1 cellular context compared by ENCODE assay signal in the genomic region with DNA sequence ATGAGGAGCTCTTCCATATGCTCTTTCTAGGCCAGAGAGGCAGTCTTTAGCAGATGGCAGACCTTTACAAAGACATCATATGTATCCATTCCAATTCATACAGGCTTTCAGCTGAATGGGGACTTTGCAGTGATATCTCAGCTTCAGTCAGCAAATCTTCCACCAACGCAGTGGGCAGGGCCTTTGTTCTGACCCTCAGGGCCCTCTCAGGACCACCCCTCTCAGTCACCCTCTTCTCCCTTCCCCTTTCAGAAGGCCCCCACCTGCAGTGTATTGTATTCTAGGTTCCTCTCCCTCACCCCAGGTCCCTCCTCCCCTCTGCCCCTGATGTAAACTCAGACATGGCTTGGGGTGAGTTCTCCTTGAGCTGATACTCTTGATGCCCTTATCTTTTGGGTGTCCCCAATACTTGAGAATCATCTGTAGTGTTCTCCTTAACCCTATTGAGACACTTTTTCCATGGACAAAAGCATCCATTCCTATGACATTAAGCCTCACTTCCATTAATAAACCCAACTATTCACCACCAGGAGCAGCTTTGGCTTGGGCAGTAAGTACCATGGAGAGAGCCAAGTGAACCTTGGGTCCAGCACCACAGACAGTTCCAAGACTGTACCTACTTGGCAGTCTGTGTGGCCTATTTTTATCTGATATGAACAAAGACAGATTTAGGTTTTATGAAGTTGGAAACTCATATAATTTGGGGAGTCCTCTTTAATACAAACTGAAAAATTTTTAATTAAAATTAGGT.
A peak's percentile ranks its signal among the peaks of the same experiment; 100 is the strongest.
TF ChIP-seq lines count a peak whose summit lies in the region.

No MANE protein-coding gene starts in this region.

TF ChIP-seq in WTC11, 78 proteins besides CTCF, POLR2A, EP300 and RAD21 (continued from another document and continues in another):
- TF ChIP-seq, protein P1, sequence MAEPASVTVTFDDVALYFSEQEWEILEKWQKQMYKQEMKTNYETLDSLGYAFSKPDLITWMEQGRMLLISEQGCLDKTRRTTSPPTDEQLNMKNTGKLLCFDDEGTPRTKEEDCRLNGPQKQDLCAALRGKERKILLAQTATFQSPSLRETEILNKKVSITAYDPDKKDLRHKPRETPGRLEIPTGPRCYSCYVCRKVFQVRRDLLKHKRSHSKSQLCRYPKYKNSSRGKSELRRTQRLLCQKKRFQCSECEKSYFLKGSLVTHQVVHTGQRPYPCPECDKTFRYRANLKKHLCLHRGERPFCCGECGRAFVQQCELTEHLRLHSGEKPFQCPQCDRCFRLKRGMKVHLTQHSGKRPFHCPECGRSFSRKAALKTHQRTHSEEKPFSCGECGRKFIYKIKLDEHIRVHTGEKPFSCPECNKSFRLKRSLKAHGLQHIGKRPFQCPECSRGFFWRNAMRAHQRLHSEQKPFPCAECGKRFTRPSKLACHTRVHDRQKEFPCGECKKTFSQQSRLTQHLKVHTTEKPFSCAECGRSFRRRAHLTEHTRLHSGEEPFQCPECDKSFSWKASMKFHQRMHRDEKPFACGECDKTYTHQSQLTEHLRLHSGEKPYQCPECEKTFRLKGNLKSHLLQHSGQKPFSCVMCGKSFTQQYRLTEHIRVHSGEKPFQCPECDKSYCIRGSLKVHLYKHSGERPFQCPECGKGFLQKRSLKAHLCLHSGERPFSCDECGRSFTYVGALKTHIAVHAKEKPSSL (CRISPR knock-in tag; conservative IDR thresholded peaks at IDR 0.05): no peak
- peak; percentile 91; the same call in 1 of the 2 replicates for TF ChIP-seq TCF7 (CRISPR knock-in tag; IDR thresholded peaks at IDR 0.05; ENCODE audit: low read depth)
- TF ChIP-seq, protein P2, sequence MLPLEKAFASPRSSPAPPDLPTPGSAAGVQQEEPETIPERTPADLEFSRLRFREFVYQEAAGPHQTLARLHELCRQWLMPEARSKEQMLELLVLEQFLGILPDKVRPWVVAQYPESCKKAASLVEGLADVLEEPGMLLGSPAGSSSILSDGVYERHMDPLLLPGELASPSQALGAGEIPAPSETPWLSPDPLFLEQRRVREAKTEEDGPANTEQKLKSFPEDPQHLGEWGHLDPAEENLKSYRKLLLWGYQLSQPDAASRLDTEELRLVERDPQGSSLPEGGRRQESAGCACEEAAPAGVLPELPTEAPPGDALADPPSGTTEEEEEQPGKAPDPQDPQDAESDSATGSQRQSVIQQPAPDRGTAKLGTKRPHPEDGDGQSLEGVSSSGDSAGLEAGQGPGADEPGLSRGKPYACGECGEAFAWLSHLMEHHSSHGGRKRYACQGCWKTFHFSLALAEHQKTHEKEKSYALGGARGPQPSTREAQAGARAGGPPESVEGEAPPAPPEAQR (CRISPR knock-in tag; IDR thresholded peaks at IDR 0.05): 0 out of 2 replicates have a peak, but pooled peaks have one; percentile 65
- TF ChIP-seq IRF2 (CRISPR knock-in tag; IDR thresholded peaks at IDR 0.05; ENCODE audit: borderline replicate concordance, low read depth): peak; percentile 79; the same call in 1 of the 2 replicates
- 0 out of 2 replicates have a peak, but pooled peaks have one; percentile 54 for TF ChIP-seq CBFB (CRISPR knock-in tag; IDR thresholded peaks at IDR 0.05; ENCODE audit: low read depth)
- TF ChIP-seq ZNF219 (CRISPR knock-in tag; IDR thresholded peaks at IDR 0.05; ENCODE audit: borderline replicate concordance): peak; percentile 98
- TF ChIP-seq, protein P3, sequence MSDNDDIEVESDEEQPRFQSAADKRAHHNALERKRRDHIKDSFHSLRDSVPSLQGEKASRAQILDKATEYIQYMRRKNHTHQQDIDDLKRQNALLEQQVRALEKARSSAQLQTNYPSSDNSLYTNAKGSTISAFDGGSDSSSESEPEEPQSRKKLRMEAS (CRISPR knock-in tag; IDR thresholded peaks at IDR 0.05): peak; percentile 44; the same call in 1 of the 2 replicates
- TF ChIP-seq, protein P4, sequence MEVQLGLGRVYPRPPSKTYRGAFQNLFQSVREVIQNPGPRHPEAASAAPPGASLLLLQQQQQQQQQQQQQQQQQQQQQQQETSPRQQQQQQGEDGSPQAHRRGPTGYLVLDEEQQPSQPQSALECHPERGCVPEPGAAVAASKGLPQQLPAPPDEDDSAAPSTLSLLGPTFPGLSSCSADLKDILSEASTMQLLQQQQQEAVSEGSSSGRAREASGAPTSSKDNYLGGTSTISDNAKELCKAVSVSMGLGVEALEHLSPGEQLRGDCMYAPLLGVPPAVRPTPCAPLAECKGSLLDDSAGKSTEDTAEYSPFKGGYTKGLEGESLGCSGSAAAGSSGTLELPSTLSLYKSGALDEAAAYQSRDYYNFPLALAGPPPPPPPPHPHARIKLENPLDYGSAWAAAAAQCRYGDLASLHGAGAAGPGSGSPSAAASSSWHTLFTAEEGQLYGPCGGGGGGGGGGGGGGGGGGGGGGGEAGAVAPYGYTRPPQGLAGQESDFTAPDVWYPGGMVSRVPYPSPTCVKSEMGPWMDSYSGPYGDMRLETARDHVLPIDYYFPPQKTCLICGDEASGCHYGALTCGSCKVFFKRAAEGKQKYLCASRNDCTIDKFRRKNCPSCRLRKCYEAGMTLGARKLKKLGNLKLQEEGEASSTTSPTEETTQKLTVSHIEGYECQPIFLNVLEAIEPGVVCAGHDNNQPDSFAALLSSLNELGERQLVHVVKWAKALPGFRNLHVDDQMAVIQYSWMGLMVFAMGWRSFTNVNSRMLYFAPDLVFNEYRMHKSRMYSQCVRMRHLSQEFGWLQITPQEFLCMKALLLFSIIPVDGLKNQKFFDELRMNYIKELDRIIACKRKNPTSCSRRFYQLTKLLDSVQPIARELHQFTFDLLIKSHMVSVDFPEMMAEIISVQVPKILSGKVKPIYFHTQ (CRISPR knock-in tag; IDR thresholded peaks at IDR 0.05): no peak
- peak; percentile 98 for TF ChIP-seq TEAD4 (CRISPR knock-in tag; IDR thresholded peaks at IDR 0.05)
- TF ChIP-seq, protein P5, sequence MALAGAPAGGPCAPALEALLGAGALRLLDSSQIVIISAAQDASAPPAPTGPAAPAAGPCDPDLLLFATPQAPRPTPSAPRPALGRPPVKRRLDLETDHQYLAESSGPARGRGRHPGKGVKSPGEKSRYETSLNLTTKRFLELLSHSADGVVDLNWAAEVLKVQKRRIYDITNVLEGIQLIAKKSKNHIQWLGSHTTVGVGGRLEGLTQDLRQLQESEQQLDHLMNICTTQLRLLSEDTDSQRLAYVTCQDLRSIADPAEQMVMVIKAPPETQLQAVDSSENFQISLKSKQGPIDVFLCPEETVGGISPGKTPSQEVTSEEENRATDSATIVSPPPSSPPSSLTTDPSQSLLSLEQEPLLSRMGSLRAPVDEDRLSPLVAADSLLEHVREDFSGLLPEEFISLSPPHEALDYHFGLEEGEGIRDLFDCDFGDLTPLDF (CRISPR knock-in tag; IDR thresholded peaks at IDR 0.05): peak; percentile 93
- peak; percentile 63; the same call in 1 of the 2 replicates for TF ChIP-seq ZNF396 (CRISPR knock-in tag; IDR thresholded peaks at IDR 0.05; ENCODE audit: borderline replicate concordance)
- TF ChIP-seq, protein P6, sequence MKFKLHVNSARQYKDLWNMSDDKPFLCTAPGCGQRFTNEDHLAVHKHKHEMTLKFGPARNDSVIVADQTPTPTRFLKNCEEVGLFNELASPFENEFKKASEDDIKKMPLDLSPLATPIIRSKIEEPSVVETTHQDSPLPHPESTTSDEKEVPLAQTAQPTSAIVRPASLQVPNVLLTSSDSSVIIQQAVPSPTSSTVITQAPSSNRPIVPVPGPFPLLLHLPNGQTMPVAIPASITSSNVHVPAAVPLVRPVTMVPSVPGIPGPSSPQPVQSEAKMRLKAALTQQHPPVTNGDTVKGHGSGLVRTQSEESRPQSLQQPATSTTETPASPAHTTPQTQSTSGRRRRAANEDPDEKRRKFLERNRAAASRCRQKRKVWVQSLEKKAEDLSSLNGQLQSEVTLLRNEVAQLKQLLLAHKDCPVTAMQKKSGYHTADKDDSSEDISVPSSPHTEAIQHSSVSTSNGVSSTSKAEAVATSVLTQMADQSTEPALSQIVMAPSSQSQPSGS (CRISPR knock-in tag; IDR thresholded peaks at IDR 0.05; ENCODE audit: borderline replicate concordance, low read depth): peak; percentile 60; the same call in 1 of the 2 replicates
- TF ChIP-seq, protein P7, sequence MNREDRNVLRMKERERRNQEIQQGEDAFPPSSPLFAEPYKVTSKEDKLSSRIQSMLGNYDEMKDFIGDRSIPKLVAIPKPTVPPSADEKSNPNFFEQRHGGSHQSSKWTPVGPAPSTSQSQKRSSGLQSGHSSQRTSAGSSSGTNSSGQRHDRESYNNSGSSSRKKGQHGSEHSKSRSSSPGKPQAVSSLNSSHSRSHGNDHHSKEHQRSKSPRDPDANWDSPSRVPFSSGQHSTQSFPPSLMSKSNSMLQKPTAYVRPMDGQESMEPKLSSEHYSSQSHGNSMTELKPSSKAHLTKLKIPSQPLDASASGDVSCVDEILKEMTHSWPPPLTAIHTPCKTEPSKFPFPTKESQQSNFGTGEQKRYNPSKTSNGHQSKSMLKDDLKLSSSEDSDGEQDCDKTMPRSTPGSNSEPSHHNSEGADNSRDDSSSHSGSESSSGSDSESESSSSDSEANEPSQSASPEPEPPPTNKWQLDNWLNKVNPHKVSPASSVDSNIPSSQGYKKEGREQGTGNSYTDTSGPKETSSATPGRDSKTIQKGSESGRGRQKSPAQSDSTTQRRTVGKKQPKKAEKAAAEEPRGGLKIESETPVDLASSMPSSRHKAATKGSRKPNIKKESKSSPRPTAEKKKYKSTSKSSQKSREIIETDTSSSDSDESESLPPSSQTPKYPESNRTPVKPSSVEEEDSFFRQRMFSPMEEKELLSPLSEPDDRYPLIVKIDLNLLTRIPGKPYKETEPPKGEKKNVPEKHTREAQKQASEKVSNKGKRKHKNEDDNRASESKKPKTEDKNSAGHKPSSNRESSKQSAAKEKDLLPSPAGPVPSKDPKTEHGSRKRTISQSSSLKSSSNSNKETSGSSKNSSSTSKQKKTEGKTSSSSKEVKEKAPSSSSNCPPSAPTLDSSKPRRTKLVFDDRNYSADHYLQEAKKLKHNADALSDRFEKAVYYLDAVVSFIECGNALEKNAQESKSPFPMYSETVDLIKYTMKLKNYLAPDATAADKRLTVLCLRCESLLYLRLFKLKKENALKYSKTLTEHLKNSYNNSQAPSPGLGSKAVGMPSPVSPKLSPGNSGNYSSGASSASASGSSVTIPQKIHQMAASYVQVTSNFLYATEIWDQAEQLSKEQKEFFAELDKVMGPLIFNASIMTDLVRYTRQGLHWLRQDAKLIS (CRISPR knock-in tag; IDR thresholded peaks at IDR 0.05; ENCODE audit: borderline replicate concordance): peak; percentile 79; the same call in 1 of the 2 replicates
- TF ChIP-seq NR1H2 (CRISPR knock-in tag; IDR thresholded peaks at IDR 0.05): peak; percentile 94
- TF ChIP-seq, protein P8, sequence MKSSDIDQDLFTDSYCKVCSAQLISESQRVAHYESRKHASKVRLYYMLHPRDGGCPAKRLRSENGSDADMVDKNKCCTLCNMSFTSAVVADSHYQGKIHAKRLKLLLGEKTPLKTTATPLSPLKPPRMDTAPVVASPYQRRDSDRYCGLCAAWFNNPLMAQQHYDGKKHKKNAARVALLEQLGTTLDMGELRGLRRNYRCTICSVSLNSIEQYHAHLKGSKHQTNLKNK (CRISPR knock-in tag; IDR thresholded peaks at IDR 0.05): no peak
- TF ChIP-seq, protein P9, sequence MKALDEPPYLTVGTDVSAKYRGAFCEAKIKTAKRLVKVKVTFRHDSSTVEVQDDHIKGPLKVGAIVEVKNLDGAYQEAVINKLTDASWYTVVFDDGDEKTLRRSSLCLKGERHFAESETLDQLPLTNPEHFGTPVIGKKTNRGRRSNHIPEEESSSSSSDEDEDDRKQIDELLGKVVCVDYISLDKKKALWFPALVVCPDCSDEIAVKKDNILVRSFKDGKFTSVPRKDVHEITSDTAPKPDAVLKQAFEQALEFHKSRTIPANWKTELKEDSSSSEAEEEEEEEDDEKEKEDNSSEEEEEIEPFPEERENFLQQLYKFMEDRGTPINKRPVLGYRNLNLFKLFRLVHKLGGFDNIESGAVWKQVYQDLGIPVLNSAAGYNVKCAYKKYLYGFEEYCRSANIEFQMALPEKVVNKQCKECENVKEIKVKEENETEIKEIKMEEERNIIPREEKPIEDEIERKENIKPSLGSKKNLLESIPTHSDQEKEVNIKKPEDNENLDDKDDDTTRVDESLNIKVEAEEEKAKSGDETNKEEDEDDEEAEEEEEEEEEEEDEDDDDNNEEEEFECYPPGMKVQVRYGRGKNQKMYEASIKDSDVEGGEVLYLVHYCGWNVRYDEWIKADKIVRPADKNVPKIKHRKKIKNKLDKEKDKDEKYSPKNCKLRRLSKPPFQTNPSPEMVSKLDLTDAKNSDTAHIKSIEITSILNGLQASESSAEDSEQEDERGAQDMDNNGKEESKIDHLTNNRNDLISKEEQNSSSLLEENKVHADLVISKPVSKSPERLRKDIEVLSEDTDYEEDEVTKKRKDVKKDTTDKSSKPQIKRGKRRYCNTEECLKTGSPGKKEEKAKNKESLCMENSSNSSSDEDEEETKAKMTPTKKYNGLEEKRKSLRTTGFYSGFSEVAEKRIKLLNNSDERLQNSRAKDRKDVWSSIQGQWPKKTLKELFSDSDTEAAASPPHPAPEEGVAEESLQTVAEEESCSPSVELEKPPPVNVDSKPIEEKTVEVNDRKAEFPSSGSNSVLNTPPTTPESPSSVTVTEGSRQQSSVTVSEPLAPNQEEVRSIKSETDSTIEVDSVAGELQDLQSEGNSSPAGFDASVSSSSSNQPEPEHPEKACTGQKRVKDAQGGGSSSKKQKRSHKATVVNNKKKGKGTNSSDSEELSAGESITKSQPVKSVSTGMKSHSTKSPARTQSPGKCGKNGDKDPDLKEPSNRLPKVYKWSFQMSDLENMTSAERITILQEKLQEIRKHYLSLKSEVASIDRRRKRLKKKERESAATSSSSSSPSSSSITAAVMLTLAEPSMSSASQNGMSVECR (CRISPR knock-in tag; IDR thresholded peaks at IDR 0.05; ENCODE audit: borderline replicate concordance): peak; percentile 98
- TF ChIP-seq FOXJ3 (CRISPR knock-in tag; IDR thresholded peaks at IDR 0.05; ENCODE audit: borderline replicate concordance): 0 out of 2 replicates have a peak, but pooled peaks have one; percentile 78
- TF ChIP-seq ZNF671 (CRISPR knock-in tag; IDR thresholded peaks at IDR 0.05): no peak
- TF ChIP-seq RORB (CRISPR knock-in tag; IDR thresholded peaks at IDR 0.05): no peak
- no peak for TF ChIP-seq JAZF1 (CRISPR knock-in tag; IDR thresholded peaks at IDR 0.05)
- TF ChIP-seq, protein P10, sequence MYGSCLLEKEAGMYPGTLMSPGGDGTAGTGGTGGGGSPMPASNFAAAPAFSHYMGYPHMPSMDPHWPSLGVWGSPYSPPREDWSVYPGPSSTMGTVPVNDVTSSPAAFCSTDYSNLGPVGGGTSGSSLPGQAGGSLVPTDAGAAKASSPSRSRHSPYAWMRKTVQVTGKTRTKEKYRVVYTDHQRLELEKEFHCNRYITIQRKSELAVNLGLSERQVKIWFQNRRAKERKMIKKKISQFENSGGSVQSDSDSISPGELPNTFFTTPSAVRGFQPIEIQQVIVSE (CRISPR knock-in tag; IDR thresholded peaks at IDR 0.05; ENCODE audit: borderline replicate concordance): no peak
- TF ChIP-seq, protein P11, sequence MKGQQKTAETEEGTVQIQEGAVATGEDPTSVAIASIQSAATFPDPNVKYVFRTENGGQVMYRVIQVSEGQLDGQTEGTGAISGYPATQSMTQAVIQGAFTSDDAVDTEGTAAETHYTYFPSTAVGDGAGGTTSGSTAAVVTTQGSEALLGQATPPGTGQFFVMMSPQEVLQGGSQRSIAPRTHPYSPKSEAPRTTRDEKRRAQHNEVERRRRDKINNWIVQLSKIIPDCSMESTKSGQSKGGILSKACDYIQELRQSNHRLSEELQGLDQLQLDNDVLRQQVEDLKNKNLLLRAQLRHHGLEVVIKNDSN (CRISPR knock-in tag; IDR thresholded peaks at IDR 0.05): peak; percentile 84
- TF ChIP-seq NFYB (CRISPR knock-in tag; conservative IDR thresholded peaks at IDR 0.05; ENCODE audit: low read depth): peak; percentile 48
- TF ChIP-seq, protein P12, sequence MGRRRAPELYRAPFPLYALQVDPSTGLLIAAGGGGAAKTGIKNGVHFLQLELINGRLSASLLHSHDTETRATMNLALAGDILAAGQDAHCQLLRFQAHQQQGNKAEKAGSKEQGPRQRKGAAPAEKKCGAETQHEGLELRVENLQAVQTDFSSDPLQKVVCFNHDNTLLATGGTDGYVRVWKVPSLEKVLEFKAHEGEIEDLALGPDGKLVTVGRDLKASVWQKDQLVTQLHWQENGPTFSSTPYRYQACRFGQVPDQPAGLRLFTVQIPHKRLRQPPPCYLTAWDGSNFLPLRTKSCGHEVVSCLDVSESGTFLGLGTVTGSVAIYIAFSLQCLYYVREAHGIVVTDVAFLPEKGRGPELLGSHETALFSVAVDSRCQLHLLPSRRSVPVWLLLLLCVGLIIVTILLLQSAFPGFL (CRISPR knock-in tag; IDR thresholded peaks at IDR 0.05; ENCODE audit: borderline replicate concordance): peak; percentile 88; the same call in 1 of the 2 replicates
